In the genomic region with DNA sequence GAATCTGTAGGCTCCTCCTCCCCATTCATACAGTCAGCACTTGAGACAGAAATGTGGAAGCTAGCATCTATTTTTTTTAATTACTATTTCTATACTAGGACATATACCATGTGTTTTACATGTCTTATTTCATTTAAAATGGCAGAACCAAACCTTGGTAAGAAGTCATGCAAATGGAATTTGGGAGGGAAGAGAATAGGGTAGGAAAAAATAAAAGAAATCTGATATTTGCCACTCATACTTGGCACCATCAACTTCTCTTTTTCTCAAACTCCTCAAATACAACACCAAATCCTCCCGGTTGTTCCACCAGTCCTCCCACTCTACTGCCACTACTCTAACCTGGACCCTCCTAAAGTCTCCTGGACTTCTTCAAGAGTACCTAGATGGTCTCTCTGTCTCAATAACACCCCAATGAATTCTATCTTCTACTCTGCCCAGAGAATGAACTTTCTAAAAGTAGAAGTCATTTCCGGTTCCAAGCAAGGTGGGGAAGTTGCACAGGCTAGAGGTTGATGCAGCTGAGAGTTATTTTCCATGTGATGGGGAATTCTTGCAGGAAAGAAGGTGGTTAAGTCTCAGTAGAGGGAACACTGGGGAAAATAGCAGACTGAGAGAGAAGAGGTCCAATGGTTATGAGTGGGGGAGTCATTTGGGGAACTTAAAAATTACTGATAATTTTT, we compare ENCODE assay signal across 13 cellular contexts. TPM values are rescaled to one million over a fixed set of nuclear protein-coding genes. Genes with fewer than 3 reads are reported as not detected.
DNase-seq lines count a peak whose midpoint lies in the region; ATAC-seq, FAIRE-seq and TF ChIP-seq lines count a peak whose summit lies in the region.
"Had no signal": no experiment of that assay in that cellular context is flagged by ENCODE, and none has a peak within 500 bp of the region (broad histone marks: within the 10 kb centered on the region; RNA-seq: fewer than 3 reads in every experiment).

No MANE protein-coding gene starts in this region.

- no peak overlapping the region for H3K9ac ChIP-seq in SK-N-SH

- peaks cover 93% of the 10 kb centered on the region for H3K79me2 ChIP-seq in SK-N-SH (ENCODE audit: insufficient read depth)

- H3K36me3 ChIP-seq in SK-N-SH (replicated peaks in 1 of 2; ENCODE audit: control insufficient read depth in 1 of 2, insufficient read depth in 2 of 2, low read length in 1 of 2) = no peaks in the 10 kb centered on the region
- H3K36me3 ChIP-seq: upper lobe of left lung had no signal

- no peaks in the 10 kb centered on the region for H3K9me2 ChIP-seq in SK-N-SH

- no peak overlapping the region for H3K4me3 Mint-ChIP-seq in natural killer cell

- H3K9me3 Mint-ChIP-seq in natural killer cell = no peaks in the 10 kb centered on the region

- H3K4me1 Mint-ChIP-seq in natural killer cell = peaks cover 43 to 54% of the 10 kb centered on the region in 2 donors

- H3K27ac ChIP-seq in SK-N-SH (ENCODE audit: low read depth in 2 of 2, low read length in 1 of 2) = peak overlapping the region; percentile 52 to 60; a peak in 3 of 4 replicates

- no peaks in the 10 kb centered on the region for H3K27me3 ChIP-seq in SK-N-SH (ENCODE audit: insufficient read depth)
- H3K27me3 ChIP-seq: upper lobe of left lung had no signal

- TF ChIP-seq CTCF in SK-N-SH (IDR thresholded peaks at IDR 0.05) (no peak), natural killer cell (IDR thresholded peaks at IDR 0.05) (no peak)

- peak overlapping the region; percentile 40 for H3K4me2 ChIP-seq in SK-N-SH

- POLR2A ChIA-PET in SK-N-SH (lab: Yijun Ruan, JAX) = no interaction called here

- H2AFZ ChIP-seq in SK-N-SH (ENCODE audit: low read depth) = no peak overlapping the region

- no peaks in the 10 kb centered on the region for H3K27me3 Mint-ChIP-seq in natural killer cell (ENCODE audit: low read depth in 2 of 2)

- no peaks in the 10 kb centered on the region for H3K9me3 ChIP-seq in SK-N-SH
- H3K9me3 ChIP-seq: upper lobe of left lung had no signal

- peaks cover 20% of the 10 kb centered on the region for H3F3A ChIP-seq in SK-N-SH (replicated peaks; ENCODE audit: insufficient read depth)

- H3K4me3 ChIP-seq in SK-N-SH (ENCODE audit: low read depth in 2 of 2, low read length in 1 of 2) = no peak overlapping the region
- H3K4me3 ChIP-seq: upper lobe of left lung had no signal

- ATAC-seq in GM21737 (IDR thresholded peaks at IDR 0.05; ENCODE audit: unreplicated experiment) (peak; percentile 63), natural killer cell (peak in 2 of 3 donors; percentile 29 to 35), Right ventricle myocardium inferior (no peak), HG03565 (IDR thresholded peaks at IDR 0.05; ENCODE audit: unreplicated experiment) (no peak)

- TF ChIP-seq POLR2A in GM12892 (IDR thresholded peaks at IDR 0.05; ENCODE audit: low read depth, low read length) = no peak

- CTCF ChIA-PET in SK-N-SH (lab: Yijun Ruan, JAX) = interaction anchor here (1.2 kb wide), 1 partner anchor 56 kb away, joined by 3 read pairs; no protein-coding TSS in a partner anchor

- WGBS in SK-N-SH (ENCODE audit: low lambda C conversion rate) = 67% methylated on average over 2 of the region's 2 CpGs

- H3K27ac Mint-ChIP-seq in natural killer cell = peak overlapping the region in 1 of 2 donors; percentile 37

- H3K36me3 Mint-ChIP-seq in natural killer cell = no peaks in the 10 kb centered on the region

- intact Hi-C loops in natural killer cell (cut with micrococcal nuclease) = no loop called here
- intact Hi-C loops in Right ventricle myocardium inferior (cut with DNase I) = no loop called here

- TF ChIP-seq RAD21 in SK-N-SH (IDR thresholded peaks at IDR 0.05; ENCODE audit: low read length) = no peak

- no peak for DNase-seq in GM12892 (ENCODE audit: insufficient read length)
- DNase-seq in SK-N-SH = no peak
- no peak for DNase-seq in natural killer cell
- no peak for DNase-seq in NCI-H1417 treated with DMSO at 0.1 percent for 48 hours (lab: John Stamatoyannopoulos, UW)
- DNase-seq in Right ventricle myocardium inferior (ENCODE audit: missing footprints) = no peak
- DNase-seq: activated CD4-positive, alpha-beta T cell treated with anti-CD3 and anti-CD28 coated beads, Interleukin-2, amount 50 U/mL, for 4 hours; NCI-H1048; NCI-H774 had no signal

- H4K20me1 ChIP-seq in SK-N-SH (ENCODE audit: insufficient read depth) = no peaks in the 10 kb centered on the region; the same call in 1 of the 2 replicates

- H3K4me1 ChIP-seq in SK-N-SH (ENCODE audit: control insufficient read depth in 1 of 2, insufficient read depth in 2 of 2, low read depth in 1 of 2, low read length in 1 of 2) = peaks cover 2 to 39% of the 10 kb centered on the region in 2 experiments; a peak in 3 of 4 replicates

- FAIRE-seq in GM12892 (lab: Jason Lieb, UNC) = peak; percentile 62
- FAIRE-seq: D721Med, H1 had no signal

- no peak for TF ChIP-seq EP300 in SK-N-SH (IDR thresholded peaks at IDR 0.05; ENCODE audit: borderline replicate concordance in 1 of 2, low read depth in 1 of 2, low read length in 1 of 2)

TF ChIP-seq in SK-N-SH, 30 proteins besides CTCF, POLR2A, EP300 and RAD21 (continues in another document):
- TF ChIP-seq ELF1 (IDR thresholded peaks at IDR 0.05) (no peak), TEAD4 (IDR thresholded peaks at IDR 0.05; ENCODE audit: borderline replicate concordance, insufficient read depth) (no peak), GATA2 (CRISPR knock-in tag; IDR thresholded peaks at IDR 0.05) (no peak), TAF1 (IDR thresholded peaks at IDR 0.05; ENCODE audit: borderline replicate concordance, low read depth, low read length) (no peak), JUND (IDR thresholded peaks at IDR 0.05) (0 out of 2 replicates have a peak, but pooled peaks have one; percentile 3), POLR2AphosphoS5 (IDR thresholded peaks at IDR 0.05; ENCODE audit: low read depth, low read length) (no peak), MEF2A (IDR thresholded peaks at IDR 0.05; ENCODE audit: borderline replicate concordance, low read depth) (no peak), TCF12 (IDR thresholded peaks at IDR 0.05) (peak; percentile 43), CHD2 (IDR thresholded peaks at IDR 0.05; ENCODE audit: low read length, partially characterized antibody) (no peak), FOXM1 (IDR thresholded peaks at IDR 0.05; ENCODE audit: low read depth) (no peak), GABPA (IDR thresholded peaks at IDR 0.05; ENCODE audit: low read depth) (no peak), YY1 (IDR thresholded peaks at IDR 0.05; ENCODE audit: low read depth) (no peak), RCOR1 (IDR thresholded peaks at IDR 0.05; ENCODE audit: low read length) (no peak)
- TF ChIP-seq, protein P1, sequence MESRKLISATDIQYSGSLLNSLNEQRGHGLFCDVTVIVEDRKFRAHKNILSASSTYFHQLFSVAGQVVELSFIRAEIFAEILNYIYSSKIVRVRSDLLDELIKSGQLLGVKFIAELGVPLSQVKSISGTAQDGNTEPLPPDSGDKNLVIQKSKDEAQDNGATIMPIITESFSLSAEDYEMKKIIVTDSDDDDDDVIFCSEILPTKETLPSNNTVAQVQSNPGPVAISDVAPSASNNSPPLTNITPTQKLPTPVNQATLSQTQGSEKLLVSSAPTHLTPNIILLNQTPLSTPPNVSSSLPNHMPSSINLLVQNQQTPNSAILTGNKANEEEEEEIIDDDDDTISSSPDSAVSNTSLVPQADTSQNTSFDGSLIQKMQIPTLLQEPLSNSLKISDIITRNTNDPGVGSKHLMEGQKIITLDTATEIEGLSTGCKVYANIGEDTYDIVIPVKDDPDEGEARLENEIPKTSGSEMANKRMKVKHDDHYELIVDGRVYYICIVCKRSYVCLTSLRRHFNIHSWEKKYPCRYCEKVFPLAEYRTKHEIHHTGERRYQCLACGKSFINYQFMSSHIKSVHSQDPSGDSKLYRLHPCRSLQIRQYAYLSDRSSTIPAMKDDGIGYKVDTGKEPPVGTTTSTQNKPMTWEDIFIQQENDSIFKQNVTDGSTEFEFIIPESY (IDR thresholded peaks at IDR 0.05; ENCODE audit: borderline replicate concordance, low read depth) = no peak
- TF ChIP-seq, protein P2, sequence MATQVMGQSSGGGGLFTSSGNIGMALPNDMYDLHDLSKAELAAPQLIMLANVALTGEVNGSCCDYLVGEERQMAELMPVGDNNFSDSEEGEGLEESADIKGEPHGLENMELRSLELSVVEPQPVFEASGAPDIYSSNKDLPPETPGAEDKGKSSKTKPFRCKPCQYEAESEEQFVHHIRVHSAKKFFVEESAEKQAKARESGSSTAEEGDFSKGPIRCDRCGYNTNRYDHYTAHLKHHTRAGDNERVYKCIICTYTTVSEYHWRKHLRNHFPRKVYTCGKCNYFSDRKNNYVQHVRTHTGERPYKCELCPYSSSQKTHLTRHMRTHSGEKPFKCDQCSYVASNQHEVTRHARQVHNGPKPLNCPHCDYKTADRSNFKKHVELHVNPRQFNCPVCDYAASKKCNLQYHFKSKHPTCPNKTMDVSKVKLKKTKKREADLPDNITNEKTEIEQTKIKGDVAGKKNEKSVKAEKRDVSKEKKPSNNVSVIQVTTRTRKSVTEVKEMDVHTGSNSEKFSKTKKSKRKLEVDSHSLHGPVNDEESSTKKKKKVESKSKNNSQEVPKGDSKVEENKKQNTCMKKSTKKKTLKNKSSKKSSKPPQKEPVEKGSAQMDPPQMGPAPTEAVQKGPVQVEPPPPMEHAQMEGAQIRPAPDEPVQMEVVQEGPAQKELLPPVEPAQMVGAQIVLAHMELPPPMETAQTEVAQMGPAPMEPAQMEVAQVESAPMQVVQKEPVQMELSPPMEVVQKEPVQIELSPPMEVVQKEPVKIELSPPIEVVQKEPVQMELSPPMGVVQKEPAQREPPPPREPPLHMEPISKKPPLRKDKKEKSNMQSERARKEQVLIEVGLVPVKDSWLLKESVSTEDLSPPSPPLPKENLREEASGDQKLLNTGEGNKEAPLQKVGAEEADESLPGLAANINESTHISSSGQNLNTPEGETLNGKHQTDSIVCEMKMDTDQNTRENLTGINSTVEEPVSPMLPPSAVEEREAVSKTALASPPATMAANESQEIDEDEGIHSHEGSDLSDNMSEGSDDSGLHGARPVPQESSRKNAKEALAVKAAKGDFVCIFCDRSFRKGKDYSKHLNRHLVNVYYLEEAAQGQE (IDR thresholded peaks at IDR 0.05; ENCODE audit: low read depth, low read length) = no peak
- TF ChIP-seq, protein P3, sequence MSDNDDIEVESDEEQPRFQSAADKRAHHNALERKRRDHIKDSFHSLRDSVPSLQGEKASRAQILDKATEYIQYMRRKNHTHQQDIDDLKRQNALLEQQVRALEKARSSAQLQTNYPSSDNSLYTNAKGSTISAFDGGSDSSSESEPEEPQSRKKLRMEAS (IDR thresholded peaks at IDR 0.05; ENCODE audit: low read depth) = no peak

RNA-seq across cellular contexts. Expression of a gene that starts 54.0 kb away (rescaled TPM):
- polyA plus RNA-seq in GM12892 (2012; ENCODE audit: missing spikeins) = 15.6 TPM
- 7.9 and 8.1 TPM in 2 replicates for polyA plus RNA-seq in SK-N-SH (2012; rRNA removed)
- polyA plus RNA-seq in SK-N-SH (2012; cell fraction: cytosol; rRNA removed) = 5.4 and 5.9 TPM in 2 replicates
- polyA plus RNA-seq in SK-N-SH (2012; cell fraction: nucleus; rRNA removed) = 15.5 and 24.6 TPM in 2 replicates
- 100 to 1,000 TPM in 1 of 3 donors, 10 to 100 TPM in 2; 90.4 to 120 (median 97.9) TPM for total RNA-seq in natural killer cell
- 42.5 TPM for total RNA-seq in Right ventricle myocardium inferior

Comparison
In these comparisons a context has a peak if more than half of its experiments do, and no peak if none do; other contexts are left out.
1. ATAC-seq: peak in GM21737 (single experiment) and natural killer cell (2 of 3); none in Right ventricle myocardium inferior (single experiment) and HG03565 (single experiment).